Comparison of ENCODE assay signal across 8 cellular contexts in genomic region chr2:234951386-234952269, GRCh38. TPM values are rescaled to one million over a fixed set of nuclear protein-coding genes. Genes with fewer than 3 reads are reported as not detected.
DNase-seq lines count a peak whose midpoint lies in the region; ATAC-seq and TF ChIP-seq lines count a peak whose summit lies in the region.

TSS of gene SH3BP4 (plus strand) at chr2:234952017. CDS start at chr2:235035003, 82,986 bp downstream.

- H3K79me2 ChIP-seq in HCT116 (ENCODE audit: insufficient read depth, low read length) = peaks cover 44% of the 10 kb centered on the region

- H3K27me3 ChIP-seq in A673 (replicated peaks; ENCODE audit: insufficient read depth, low read depth, low read length, poor library complexity) (no peaks in the 10 kb centered on the region), HCT116 (ENCODE audit: insufficient read depth, low read length) (no peaks in the 10 kb centered on the region)

- TF ChIP-seq RAD21 in HCT116 (IDR thresholded peaks at IDR 0.05; ENCODE audit: low read depth) = no peak

- H3K4me3 ChIP-seq in A673 (ENCODE audit: low read depth, low read length, poor library complexity, severe bottlenecking) (peak within 1 kb of the TSS; percentile 95), HCT116 (replicated peaks in 1 of 2; ENCODE audit: low read depth in 1 of 2, low read length in 2 of 2) (peak within 1 kb of the TSS; percentile 66 to 78), iPS-11a (ENCODE audit: low read depth, low read length) (peak within 1 kb of the TSS; percentile 77)

- H3K36me3 ChIP-seq in A673 (ENCODE audit: insufficient read depth, low read length, poor library complexity, severe bottlenecking) (no peaks in the 10 kb centered on the region), HCT116 (ENCODE audit: control insufficient read depth in 1 of 2, insufficient read depth in 2 of 2, low read length in 2 of 2) (no peaks in the 10 kb centered on the region)

- no peak within 1 kb of the TSS for H2AFZ ChIP-seq in HCT116 (ENCODE audit: low read depth, low read length, poor library complexity, severe bottlenecking)

- H3K4me1 ChIP-seq in A673 (ENCODE audit: insufficient read depth, low read length, poor library complexity, severe bottlenecking) (peaks cover 34% of the 10 kb centered on the region), HCT116 (ENCODE audit: control insufficient read depth in 1 of 2, insufficient read depth in 2 of 2, low read length in 2 of 2) (peaks cover 24 to 34% of the 10 kb centered on the region in 2 experiments)

- H3K9ac ChIP-seq in HCT116 (ENCODE audit: low read length) = peak within 1 kb of the TSS; percentile 81

- BruUV-seq in A673 (replicated peaks; lab: Mats Ljungman, UMichigan) = no TSS peak
- no TSS peak for BruUV-seq in HCT116 (replicated peaks; lab: Mats Ljungman, UMichigan)

- intact Hi-C loops in A673 (cut with micrococcal nuclease; ENCODE audit: unreplicated experiment) = no loop called here
- intact Hi-C loops in HCT116 (cut with micrococcal nuclease) = no loop called here

- no peak for TF ChIP-seq POLR2A in HCT116 (IDR thresholded peaks at IDR 0.05; ENCODE audit: borderline replicate concordance, extremely low read depth, insufficient read depth, insufficient read length)

- H3K9me3 ChIP-seq in A673 (ENCODE audit: low read depth, low read length, poor library complexity, severe bottlenecking) (no peaks in the 10 kb centered on the region), HCT116 (ENCODE audit: control insufficient read depth in 1 of 2, insufficient read depth in 1 of 2, low read depth in 1 of 2, low read length in 2 of 2) (no peaks in the 10 kb centered on the region)

- TF ChIP-seq CTCF in A673 (conservative IDR thresholded peaks at IDR 0.05; ENCODE audit: low read depth, low read length) (no peak), HCT116 (IDR thresholded peaks at IDR 0.05 in 2 of 3, conservative IDR thresholded peaks at IDR 0.05 in 1 of 3; ENCODE audit: borderline replicate concordance in 1 of 3, insufficient read depth in 1 of 3, low read depth in 2 of 3, low read length in 2 of 3) (no peak), RWPE1 (conservative IDR thresholded peaks at IDR 0.05; ENCODE audit: low read depth) (no peak)

- H3K9me2 ChIP-seq in HCT116 (ENCODE audit: insufficient read depth) = no peaks in the 10 kb centered on the region

- ATAC-seq in HCT116 (peak; percentile 90), GM18870 (IDR thresholded peaks at IDR 0.05; ENCODE audit: unreplicated experiment) (no peak)

- peak within 1 kb of the TSS; percentile 76 for H3K27ac ChIP-seq in A673 (ENCODE audit: low read depth, low read length, poor library complexity, severe bottlenecking)
- peak within 1 kb of the TSS; percentile 73; the same call in 1 of the 2 replicates for H3K27ac ChIP-seq in HCT116 (ENCODE audit: low read depth, low read length)
- peak within 1 kb of the TSS; percentile 94 for H3K27ac ChIP-seq in RWPE1

- no peaks in the 10 kb centered on the region for H4K20me1 ChIP-seq in HCT116 (ENCODE audit: insufficient read depth)

- H3K4me2 ChIP-seq in HCT116 (ENCODE audit: low read length) = peak within 1 kb of the TSS; percentile 83

- peak; percentile 79 for DNase-seq in A673 (ENCODE audit: low spot score)
- no peak for DNase-seq in HCT116 (ENCODE audit: low read depth, low spot score)
- peak; percentile 89 for DNase-seq in RWPE1 (ENCODE audit: low spot score)
- DNase-seq in T47D (ENCODE audit: low read depth in 1 of 2, low spot score in 1 of 2) = peak; percentile 70 to 79
- no peak for DNase-seq in renal cortical epithelial cell (ENCODE audit: low read depth)
- DNase-seq in OCI-M2 (lab: John Stamatoyannopoulos, UW; ENCODE audit: unreplicated experiment) = no peak

- CTCF ChIA-PET in A673 (lab: Charles Lee) (no interaction called here), HCT116 (lab: Charles Lee) (no interaction called here), RWPE1 (lab: Yijun Ruan, JAX) (interaction anchor here (0.6 kb wide), 1 partner anchor 72 kb away, joined by 3 read pairs; no protein-coding TSS in a partner anchor)

- RAD21 ChIA-PET in HCT116 (lab: Charles Lee; ENCODE audit: low non-redundant PET in 1 of 2, low total read pairs in 2 of 2, uncharacterized antibody in 2 of 2, unreplicated experiment in 2 of 2) = interaction anchor here in 1 of 2 experiments (0.6 kb wide), 2 partner anchors 111 to 222 kb away, joined by 3 read pairs; no protein-coding TSS in a partner anchor

- POLR2A ChIA-PET in A673 (lab: Charles Lee; ENCODE audit: low non-redundant PET) = no interaction called here
- POLR2A ChIA-PET in HCT116 (lab: Charles Lee) = interaction anchor here (0.7 kb wide), 1 partner anchor 772 kb away, joined by 3 read pairs; no protein-coding TSS in a partner anchor
- POLR2A ChIA-PET in RWPE1 (lab: Yijun Ruan, JAX; ENCODE audit: low non-redundant PET) = no interaction called here

- in situ Hi-C loops in T47D (cut with HindIII; ENCODE audit: low pct_unique_long_range_greater_than_20kb, low sequenced_read_pairs) = no loop called here

TF ChIP-seq in HCT116, 20 proteins besides CTCF, POLR2A, EP300 and RAD21:
- TF ChIP-seq EZH2 (IDR thresholded peaks at IDR 0.05) (no peak), POLR2AphosphoS5 (IDR thresholded peaks at IDR 0.05; ENCODE audit: low read depth, low read length) (peak; percentile 52), REST (IDR thresholded peaks at IDR 0.05; ENCODE audit: low read depth) (no peak), SP1 (IDR thresholded peaks at IDR 0.05; ENCODE audit: low read depth) (no peak), JUND (IDR thresholded peaks at IDR 0.05) (no peak), ATF3 (IDR thresholded peaks at IDR 0.05) (no peak)

RNA-seq across cellular contexts. Expression of gene SH3BP4, which starts in this region (rescaled TPM):
- total RNA-seq in A673 (2021) = 19.5 and 19.9 TPM in 2 replicates
- total RNA-seq in HCT116 (2021; ENCODE audit: unreplicated experiment) = 32.9 TPM
- polyA plus RNA-seq in HCT116 (2012) = 25.8 and 28.0 TPM in 2 replicates
- 58.5 and 116 TPM in 2 replicates for total RNA-seq in renal cortical epithelial cell

Comparison
In these comparisons a context has a peak if more than half of its experiments do, and no peak if none do; other contexts are left out.
1. DNase-seq: peak in A673 (single experiment), RWPE1 (single experiment) and T47D (2 of 2); none in HCT116 (single experiment), renal cortical epithelial cell (single experiment) and OCI-M2 (single experiment).
2. Peak in every context shown above with its lines, with median percentiles within 50 percentile points of each other: H3K27ac ChIP-seq and H3K4me3 ChIP-seq.